9 cellular contexts compared by ENCODE assay signal in genomic region chr6:79949235-79949634, GRCh38. TPM values are rescaled to one million over a fixed set of nuclear protein-coding genes. Genes with fewer than 3 reads are reported as not detected.
A peak's percentile ranks its signal among the peaks of the same experiment; 100 is the strongest.
DNase-seq lines count a peak whose midpoint lies in the region; ATAC-seq, FAIRE-seq and TF ChIP-seq lines count a peak whose summit lies in the region.
"Had no signal": no experiment of that assay in that cellular context is flagged by ENCODE, and none has a peak within 500 bp of the region (broad histone marks: within the 10 kb centered on the region; RNA-seq: fewer than 3 reads in every experiment).

No MANE protein-coding gene starts in this region.

- H3F3A ChIP-seq in GM23248 (ENCODE audit: insufficient read depth) = peaks cover 12% of the 10 kb centered on the region; the same call in 1 of the 2 replicates

- DNase-seq in activated effector memory CD4-positive, alpha-beta T cell treated with anti-CD3 and anti-CD28 coated beads, Interleukin-2, amount 50 U/mL, for 16 hours = peak; percentile 70
- DNase-seq in activated effector memory CD4-positive, alpha-beta T cell treated with Interleukin-2 at 50 U/mL for 16 hours = no peak
- DNase-seq in GM23248 = peak; percentile 85
- DNase-seq in LoVo (ENCODE audit: low spot score) = peak; percentile 49
- peak; percentile 75 for DNase-seq in SHP77 treated with DMSO at 0.1 percent for 48 hours (lab: John Stamatoyannopoulos, UW)
- DNase-seq in K562 (ENCODE audit: extremely low read depth in 1 of 4, low spot score in 3 of 4) = peak; percentile 27 to 85 (median 39)
- DNase-seq in kidney tubule cell (ENCODE audit: low spot score) = peak; percentile 78
- peak; percentile 79 for DNase-seq in stomach

- H3K4me3 ChIP-seq in GM23248 = no peak overlapping the region
- H3K4me3 ChIP-seq in K562 = no peak overlapping the region
- H3K4me3 ChIP-seq in stomach = no peak overlapping the region

- intact Hi-C loops in K562 (cut with micrococcal nuclease) = loop anchor here (1.0 kb wide), 1 partner anchor 145 kb away; no protein-coding TSS in a partner anchor
- intact Hi-C loops in stomach (cut with DNase I; ENCODE audit: low total_unique reads) = loop anchor here (5.0 kb wide), 1 partner anchor 143 kb away; no protein-coding TSS in a partner anchor

- H3K9me2 ChIP-seq in GM23248 (ENCODE audit: insufficient read depth) = no peaks in the 10 kb centered on the region

- TF ChIP-seq CTCF in K562 (IDR thresholded peaks at IDR 0.05 in 2 of 3, conservative IDR thresholded peaks at IDR 0.05 in 1 of 3; ENCODE audit: insufficient read depth in 2 of 3, low read depth in 1 of 3, low read length in 3 of 3) (peak; percentile 63 to 76 (median 66)), stomach (IDR thresholded peaks at IDR 0.05) (peak in 5 of 7 experiments; percentile 27 to 65 (median 49))

- H3K9me1 ChIP-seq in K562 (ENCODE audit: control insufficient read depth, insufficient read depth, low read length) = no peaks in the 10 kb centered on the region

- H3K4me1 ChIP-seq in GM23248 (ENCODE audit: insufficient read depth) (peaks cover 8% of the 10 kb centered on the region; the same call in 1 of the 2 replicates), K562 (replicated peaks in 1 of 2; ENCODE audit: control insufficient read depth in 2 of 2, insufficient read depth in 2 of 2, low read length in 2 of 2) (peaks cover 0 to 10% of the 10 kb centered on the region in 2 experiments; a peak in 1 of 5 replicates), stomach (peaks cover 18 to 24% (median 22%) of the 10 kb centered on the region in 4 donors)

- POLR2A ChIA-PET in K562 (lab: Yijun Ruan, JAX) = interaction anchor here (0.5 to 0.6 kb wide), 2 partner anchors 32 to 391 kb away, joined by 3 to 5 read pairs; no protein-coding TSS in a partner anchor

- H3K9me3 ChIP-seq in GM23248 (ENCODE audit: low read depth) (no peaks in the 10 kb centered on the region), K562 (replicated peaks; ENCODE audit: control insufficient read depth, insufficient read depth, low read depth, low read length) (no peaks in the 10 kb centered on the region), stomach (no peaks in the 10 kb centered on the region)

- peak overlapping the region; percentile 9 for H3K4me2 ChIP-seq in GM23248 (ENCODE audit: unreplicated experiment)
- peak overlapping the region; percentile 0; the same call in 1 of the 2 replicates for H3K4me2 ChIP-seq in K562 (ENCODE audit: insufficient read depth, low read length)

- peak overlapping the region; percentile 45; the same call in 1 of the 2 replicates for H2AFZ ChIP-seq in GM23248
- H2AFZ ChIP-seq in K562 (ENCODE audit: low read depth, low read length) = peak overlapping the region; percentile 18

- H4K20me1 ChIP-seq in GM23248 (ENCODE audit: insufficient read depth) (no peaks in the 10 kb centered on the region), K562 (replicated peaks; ENCODE audit: control insufficient read depth, insufficient read depth, low read length) (no peaks in the 10 kb centered on the region)

- 24 to 27% methylated on average over 6 of the region's 6 CpGs for WGBS in GM23248 (ENCODE audit: low coverage in 1 of 2, low lambda C conversion rate in 2 of 2, missing lambda C conversion rate in 2 of 2), 2 experiments
- WGBS in K562 (ENCODE audit: insufficient coverage, low coverage, missing lambda C conversion rate) = 0% methylated on average over 6 of the region's 6 CpGs
- WGBS in stomach, 5 donors = 8 to 14% (median 12%) methylated on average over 6 of the region's 6 CpGs

- peak; percentile 74 for FAIRE-seq in K562 (lab: Jason Lieb, UNC)
- FAIRE-seq: GM18507 had no signal

- peak; percentile 95 for ATAC-seq in K562

- no peaks in the 10 kb centered on the region for H3K27me3 ChIP-seq in GM23248 (replicated peaks; ENCODE audit: insufficient read depth)
- 0 out of 5 replicates have a peak, but pooled peaks cover 0 to 5% of the 10 kb centered on the region in 2 experiments for H3K27me3 ChIP-seq in K562 (ENCODE audit: control insufficient read depth in 2 of 2, insufficient read depth in 2 of 2, low read length in 2 of 2)
- H3K27me3 ChIP-seq in stomach = peaks cover 0 to 38% (median 19%) of the 10 kb centered on the region in 3 donors

- CTCF ChIA-PET in K562 (lab: Yijun Ruan, JAX; ENCODE audit: low intra/inter-chr PET ratio) = interaction anchor here (3.1 kb wide), 1 partner anchor 144 kb away, joined by 25 read pairs; no protein-coding TSS in a partner anchor

- no peaks in the 10 kb centered on the region for H3K36me3 ChIP-seq in GM23248 (ENCODE audit: low read depth)
- H3K36me3 ChIP-seq in K562 (ENCODE audit: control insufficient read depth, insufficient read depth, low read length) = no peaks in the 10 kb centered on the region
- H3K36me3 ChIP-seq in stomach = no peaks in the 10 kb centered on the region

- no peak overlapping the region for H3K27ac ChIP-seq in GM23248
- no peak overlapping the region for H3K27ac ChIP-seq in K562 (ENCODE audit: extremely low read depth, low read depth, low read length)
- no peak overlapping the region for H3K27ac ChIP-seq in stomach

- TF ChIP-seq POLR2A in K562 (conservative IDR thresholded peaks at IDR 0.05) = no peak
- TF ChIP-seq POLR2A in stomach (IDR thresholded peaks at IDR 0.05) = no peak

- no TSS peak for BruUV-seq in K562 (replicated peaks; lab: Mats Ljungman, UMichigan)

- TF ChIP-seq RAD21 in K562 (CRISPR knock-in tag; conservative IDR thresholded peaks at IDR 0.05 in 1 of 2, IDR thresholded peaks at IDR 0.05 in 1 of 2) = peak; percentile 71 to 81

- H3K79me2 ChIP-seq in GM23248 (ENCODE audit: insufficient read depth) = peaks cover 18% of the 10 kb centered on the region
- H3K79me2 ChIP-seq in K562 (ENCODE audit: control insufficient read depth, insufficient read depth, low read length) = no peaks in the 10 kb centered on the region

- TF ChIP-seq EP300 in K562 (IDR thresholded peaks at IDR 0.05; ENCODE audit: low read length) = no peak
- TF ChIP-seq EP300 in stomach (IDR thresholded peaks at IDR 0.05) = no peak

- H3K9ac ChIP-seq in GM23248 (no peak overlapping the region), K562 (ENCODE audit: insufficient read depth in 1 of 2, low read depth in 2 of 2, low read length in 2 of 2) (no peak overlapping the region)

- in situ Hi-C loops in GM23248 (cut with MboI) = no loop called here
- in situ Hi-C loops in K562 (cut with MboI) = loop anchor here (10.0 kb wide), 1 partner anchor 146 kb away; no protein-coding TSS in a partner anchor

TF ChIP-seq in K562, 482 proteins besides CTCF, POLR2A, EP300 and RAD21 (continues in another document):
- TF ChIP-seq SMC3 (conservative IDR thresholded peaks at IDR 0.05; ENCODE audit: insufficient read depth, low read depth, low read length) = peak; percentile 70

RNA-seq across cellular contexts. Expression of gene ELOVL4, which starts 1.9 kb away (rescaled TPM):
- total RNA-seq in GM23248 (2014; rRNA removed; shearing (Covaris generic)) = 7.0 and 8.5 TPM in 2 replicates
- 12.5 TPM in 2 replicates for polyA plus RNA-seq in GM23248 (2016; fragmentation: Nextera tagmentation; extraction: Ambion mirVana)
- not detected in 2 replicates for total RNA-seq in K562 (2011; cell fraction: chromatin; rRNA removed; ENCODE audit: low replicate concordance)
- total RNA-seq in K562 (2011; cell fraction: nucleolus; rRNA removed) = not detected in 2 replicates
- not detected in 2 replicates for total RNA-seq in K562 (2011; cell fraction: nucleoplasm; rRNA removed)
- total RNA-seq in K562 (2014; rRNA removed) = not detected in 2 replicates
- not detected in 2 replicates for total RNA-seq in K562 (2014; rRNA removed; fragmentation: Illumina TruSeq; extraction: Trizol)
- not detected in 2 replicates for total RNA-seq in K562 (2015; rRNA removed; fragmentation: Illumina TruSeq; extraction: Trizol)
- not detected in 2 replicates for total RNA-seq in K562 (2021)
- polyA plus RNA-seq in K562 (2011; rRNA removed) = not detected in 2 replicates
- not detected in 2 replicates for polyA plus RNA-seq in K562 (2011; cell fraction: cytosol; rRNA removed)
- polyA plus RNA-seq in K562 (2011; cell fraction: nucleus; rRNA removed) = not detected in 2 replicates
- polyA plus RNA-seq in K562 (2012) = not detected in 2 replicates
- polyA plus RNA-seq in K562 (2014; fragmentation: Illumina TruSeq; extraction: Trizol) = not detected in 2 replicates
- polyA plus RNA-seq in K562 (2014; fragmentation: Nextera tagmentation; extraction: Ambion mirVana) = not detected
- polyA plus RNA-seq in K562 (2014; rRNA removed) = not detected in 2 replicates
- polyA minus RNA-seq in K562 (2011; rRNA and poly(A)+ RNA removed) = not detected in 2 replicates
- polyA minus RNA-seq in K562 (2011; cell fraction: cytosol; rRNA and poly(A)+ RNA removed) = not detected in 2 replicates
- not detected in 2 replicates for polyA minus RNA-seq in K562 (2011; cell fraction: nucleus; rRNA and poly(A)+ RNA removed)
- 1 to 10 TPM in 4 of 5 donors, not detected in 1; 1.4 to 5.8 (median 3.8) TPM for total RNA-seq in stomach
- polyA plus RNA-seq in stomach = 1 to 10 TPM in 1 of 3 donors, under 1 TPM in 2; 0.12 to 1.9 (median 0.46) TPM

RNA-seq across cellular contexts. Expression of gene TTK, which starts 55.2 kb away (rescaled TPM):
- 12.0 and 16.7 TPM in 2 replicates for total RNA-seq in GM23248 (2014; rRNA removed; shearing (Covaris generic))
- polyA plus RNA-seq in GM23248 (2016; fragmentation: Nextera tagmentation; extraction: Ambion mirVana) (7.8 and 8.7 TPM in 2 replicates), K562 (2011; rRNA removed) (41.9 and 54.5 TPM in 2 replicates), K562 (2014; fragmentation: Illumina TruSeq; extraction: Trizol) (46.2 and 58.2 TPM in 2 replicates), K562 (2014; fragmentation: Nextera tagmentation; extraction: Ambion mirVana) (10 to 100 TPM; 32.7 to 52.8 TPM), K562 (2014; rRNA removed) (32.2 and 33.3 TPM in 2 replicates), stomach (1 to 10 TPM; 1.5 to 3.5 (median 2.4) TPM)
- 18.1 and 90.2 TPM in 2 replicates for total RNA-seq in K562 (2011; cell fraction: chromatin; rRNA removed; ENCODE audit: low replicate concordance)
- 7.5 and 12.5 TPM in 2 replicates for total RNA-seq in K562 (2011; cell fraction: nucleolus; rRNA removed)
- 16.5 and 24.0 TPM in 2 replicates for total RNA-seq in K562 (2011; cell fraction: nucleoplasm; rRNA removed)
- total RNA-seq in K562 (2014; rRNA removed) (31.9 and 35.8 TPM in 2 replicates), K562 (2014; rRNA removed; fragmentation: Illumina TruSeq; extraction: Trizol) (58.9 and 73.0 TPM in 2 replicates), K562 (2015; rRNA removed; fragmentation: Illumina TruSeq; extraction: Trizol) (49.5 and 54.3 TPM in 2 replicates), K562 (2021) (37.7 and 38.3 TPM in 2 replicates), stomach (10 to 100 TPM in 1 of 5 donors, 1 to 10 TPM in 2, not detected in 2; 7.7 to 22.8 (median 9.2) TPM)
- 5.2 and 12.0 TPM in 2 replicates for polyA plus RNA-seq in K562 (2011; cell fraction: cytosol; rRNA removed)
- 24.4 and 50.2 TPM in 2 replicates for polyA plus RNA-seq in K562 (2011; cell fraction: nucleus; rRNA removed)
- polyA plus RNA-seq in K562 (2012) = 23.6 and 31.3 TPM in 2 replicates
- 70.0 and 76.9 TPM in 2 replicates for polyA minus RNA-seq in K562 (2011; rRNA and poly(A)+ RNA removed)
- 18.8 and 25.3 TPM in 2 replicates for polyA minus RNA-seq in K562 (2011; cell fraction: cytosol; rRNA and poly(A)+ RNA removed)
- 21.5 and 66.2 TPM in 2 replicates for polyA minus RNA-seq in K562 (2011; cell fraction: nucleus; rRNA and poly(A)+ RNA removed)
